In genomic region chrX:154368630-154369452, GRCh38 we compare ENCODE assay signal across 8 cellular contexts. TPM values are rescaled to one million over a fixed set of nuclear protein-coding genes. Genes with fewer than 3 reads are reported as not detected.
A peak's percentile ranks its signal among the peaks of the same experiment; 100 is the strongest.
DNase-seq lines count a peak whose midpoint lies in the region; ATAC-seq and TF ChIP-seq lines count a peak whose summit lies in the region.

No MANE protein-coding gene starts in this region.

- peak overlapping the region; percentile 87 for H3K27ac Mint-ChIP-seq in activated naive CD4-positive, alpha-beta T cell treated with anti-CD3 and anti-CD28 coated beads for 36 hours

- H3K4me3 ChIP-seq in SJSA1 (peak overlapping the region; percentile 79), heart left ventricle (peak overlapping the region; percentile 25 to 99 (median 82)), sigmoid colon (peak overlapping the region; percentile 73 to 80 (median 78))

- no peak for TF ChIP-seq POLR2A in heart left ventricle (IDR thresholded peaks at IDR 0.05)
- no peak for TF ChIP-seq POLR2A in sigmoid colon (IDR thresholded peaks at IDR 0.05)

- H3K27me3 ChIP-seq in SJSA1 (replicated peaks) (no peaks in the 10 kb centered on the region), heart left ventricle (no peaks in the 10 kb centered on the region), sigmoid colon (peaks cover 0 to 5% (median 0%) of the 10 kb centered on the region in 3 donors)

- peaks cover 68% of the 10 kb centered on the region for H3K36me3 ChIP-seq in SJSA1
- H3K36me3 ChIP-seq in heart left ventricle: peaks cover 0 to 45% (median 41%) of the 10 kb centered on the region in 9 donors
- H3K36me3 ChIP-seq in sigmoid colon: peaks cover 33 to 68% (median 52%) of the 10 kb centered on the region in 4 donors

- peak; percentile 64 for DNase-seq in GDM1 (lab: John Stamatoyannopoulos, UW)
- DNase-seq in HS-27A (ENCODE audit: low read depth): peak; percentile 81
- peak; percentile 97 to 98 for DNase-seq in SJSA1 (ENCODE audit: low read depth in 1 of 2, low spot score in 2 of 2)
- DNase-seq in activated naive CD4-positive, alpha-beta T cell treated with anti-CD3 and anti-CD28 coated beads for 36 hours: peak; percentile 93
- peak; percentile 73 to 84 (median 82) for DNase-seq in heart left ventricle
- DNase-seq in sigmoid colon: peak; percentile 92
- no peak for DNase-seq in pons (ENCODE audit: low spot score)

- peaks cover 52% of the 10 kb centered on the region for H3K4me1 ChIP-seq in SJSA1 (replicated peaks)
- H3K4me1 ChIP-seq in heart left ventricle: peaks cover 0 to 55% (median 29%) of the 10 kb centered on the region in 12 donors
- peaks cover 0 to 50% (median 41%) of the 10 kb centered on the region in 4 donors for H3K4me1 ChIP-seq in sigmoid colon

- no peaks in the 10 kb centered on the region for H3K9me3 Mint-ChIP-seq in activated naive CD4-positive, alpha-beta T cell treated with anti-CD3 and anti-CD28 coated beads for 36 hours

- TF ChIP-seq CTCF in heart left ventricle (IDR thresholded peaks at IDR 0.05) (no peak), sigmoid colon (IDR thresholded peaks at IDR 0.05) (no peak)

- no peak for TF ChIP-seq EP300 in sigmoid colon (IDR thresholded peaks at IDR 0.05)

- H3K27me3 Mint-ChIP-seq in activated naive CD4-positive, alpha-beta T cell treated with anti-CD3 and anti-CD28 coated beads for 36 hours (ENCODE audit: low read depth): no peaks in the 10 kb centered on the region

- peak overlapping the region; percentile 86 for H3K4me3 Mint-ChIP-seq in activated naive CD4-positive, alpha-beta T cell treated with anti-CD3 and anti-CD28 coated beads for 36 hours

- ATAC-seq in heart left ventricle: peak; percentile 31 to 55 (median 44)
- ATAC-seq in HG03039 (IDR thresholded peaks at IDR 0.05; ENCODE audit: unreplicated experiment): no peak

- H3K27ac ChIP-seq in SJSA1 (peak overlapping the region; percentile 98), heart left ventricle (peak overlapping the region; percentile 78 to 100 (median 96)), sigmoid colon (peak overlapping the region; percentile 98 to 99 (median 98))

- H3K36me3 Mint-ChIP-seq in activated naive CD4-positive, alpha-beta T cell treated with anti-CD3 and anti-CD28 coated beads for 36 hours (ENCODE audit: low read depth): peaks cover 11% of the 10 kb centered on the region

- H3K4me1 Mint-ChIP-seq in activated naive CD4-positive, alpha-beta T cell treated with anti-CD3 and anti-CD28 coated beads for 36 hours (ENCODE audit: low read depth): peaks cover 22% of the 10 kb centered on the region

- CTCF ChIA-PET in activated naive CD4-positive, alpha-beta T cell treated with anti-CD3 and anti-CD28 coated beads for 36 hours (lab: Charles Lee): no interaction called here

- 1 to 44% (median 20%) methylated on average over 2 to 16 of the region's 16 CpGs for WGBS in heart left ventricle, 4 donors
- 17 to 24% methylated on average over 16 of the region's 16 CpGs for WGBS in sigmoid colon, 2 donors

- intact Hi-C loops in activated naive CD4-positive, alpha-beta T cell treated with anti-CD3 and anti-CD28 coated beads for 36 hours (cut with micrococcal nuclease): loop anchor here (1.0 kb wide), 1 partner anchor 398 kb away; the partner anchor contains the start of gene HCFC1
- intact Hi-C loops in heart left ventricle (cut with DNase I) (no loop called here), sigmoid colon (cut with DNase I) (no loop called here)

- H3K9me3 ChIP-seq in SJSA1 (replicated peaks) (no peaks in the 10 kb centered on the region), heart left ventricle (no peaks in the 10 kb centered on the region), sigmoid colon (no peaks in the 10 kb centered on the region)

RNA-seq across cellular contexts. Expression of gene FLNA, which starts 5.6 kb away (rescaled TPM):
- 918 and 1,686 TPM in 2 replicates for total RNA-seq in SJSA1 (2014; rRNA removed; shearing (Covaris generic))
- total RNA-seq in activated naive CD4-positive, alpha-beta T cell treated with anti-CD3 and anti-CD28 coated beads for 36 hours: 100 to 1,000 TPM; 398 to 404 TPM
- 100 to 1,000 TPM; 155 to 465 (median 234) TPM for total RNA-seq in heart left ventricle
- polyA plus RNA-seq in heart left ventricle: 100 to 1,000 TPM; 226 to 274 TPM
- 1,000 to 10,000 TPM; 2,494 to 9,435 (median 5,341) TPM for total RNA-seq in sigmoid colon
- 100 to 1,000 TPM in 1 of 3 donors, 10 to 100 TPM in 2; 27.0 to 442 (median 42.0) TPM for polyA plus RNA-seq in sigmoid colon

RNA-seq across cellular contexts. Expression of gene EMD, which starts 10.3 kb away (rescaled TPM):
- total RNA-seq in SJSA1 (2014; rRNA removed; shearing (Covaris generic)): 17.7 and 42.3 TPM in 2 replicates
- total RNA-seq in activated naive CD4-positive, alpha-beta T cell treated with anti-CD3 and anti-CD28 coated beads for 36 hours: 10 to 100 TPM; 62.7 to 70.0 TPM
- total RNA-seq in heart left ventricle: 10 to 100 TPM; 37.6 to 76.8 (median 52.8) TPM
- 100 to 1,000 TPM in 1 of 2 donors, 10 to 100 TPM in 1; 71.9 to 152 TPM for polyA plus RNA-seq in heart left ventricle
- total RNA-seq in sigmoid colon: 10 to 100 TPM; 44.3 to 66.8 (median 48.6) TPM
- 10 to 100 TPM; 40.7 to 87.9 (median 42.6) TPM for polyA plus RNA-seq in sigmoid colon

RNA-seq across cellular contexts. Expression of gene RPL10, which starts 29.3 kb away (rescaled TPM):
- 1,843 and 4,201 TPM in 2 replicates for total RNA-seq in SJSA1 (2014; rRNA removed; shearing (Covaris generic))
- 1,000 to 10,000 TPM; 3,331 to 3,466 TPM for total RNA-seq in activated naive CD4-positive, alpha-beta T cell treated with anti-CD3 and anti-CD28 coated beads for 36 hours
- total RNA-seq in heart left ventricle (1,000 to 10,000 TPM; 1,381 to 3,072 (median 2,052) TPM), sigmoid colon (1,000 to 10,000 TPM; 3,138 to 8,651 (median 6,770) TPM)
- polyA plus RNA-seq in heart left ventricle (1,000 to 10,000 TPM; 2,362 to 5,995 TPM), sigmoid colon (1,000 to 10,000 TPM; 4,760 to 8,094 (median 5,003) TPM)

RNA-seq across cellular contexts. Expression of gene DNASE1L1, which starts 40.2 kb away (rescaled TPM):
- total RNA-seq in SJSA1 (2014; rRNA removed; shearing (Covaris generic)): 30.9 and 41.8 TPM in 2 replicates
- total RNA-seq in activated naive CD4-positive, alpha-beta T cell treated with anti-CD3 and anti-CD28 coated beads for 36 hours: 1 to 10 TPM; 7.9 to 9.0 TPM
- total RNA-seq in heart left ventricle (100 to 1,000 TPM in 2 of 9 donors, 10 to 100 TPM in 7; 26.7 to 117 (median 43.8) TPM), sigmoid colon (10 to 100 TPM; 10.9 to 21.8 (median 16.6) TPM)
- polyA plus RNA-seq in heart left ventricle (10 to 100 TPM; 27.7 to 57.1 TPM), sigmoid colon (10 to 100 TPM; 15.5 to 25.7 (median 17.4) TPM)

RNA-seq across cellular contexts. Expression of gene TAFAZZIN, which starts 42.5 kb away (rescaled TPM):
- total RNA-seq in SJSA1 (2014; rRNA removed; shearing (Covaris generic)): 11.3 and 17.7 TPM in 2 replicates
- total RNA-seq in activated naive CD4-positive, alpha-beta T cell treated with anti-CD3 and anti-CD28 coated beads for 36 hours: 10 to 100 TPM; 63.7 to 66.5 TPM
- total RNA-seq in heart left ventricle (10 to 100 TPM; 29.1 to 38.6 (median 34.5) TPM), sigmoid colon (10 to 100 TPM; 35.7 to 58.2 (median 36.6) TPM)
- polyA plus RNA-seq in heart left ventricle (10 to 100 TPM; 27.2 to 51.1 TPM), sigmoid colon (10 to 100 TPM in 1 of 3 donors, 1 to 10 TPM in 2; 8.4 to 48.0 (median 9.2) TPM)
